ENCODE assay signal across 27 cellular contexts in genomic region chr13:110757296-110757695, GRCh38.
"Had no signal": no experiment of that assay in that cellular context is flagged by ENCODE, and none has a peak within 500 bp of the region (broad histone marks: within the 10 kb centered on the region; RNA-seq: fewer than 3 reads in every experiment).

No MANE protein-coding gene starts in this region.

- ATAC-seq: heart left ventricle; left lobe of liver; left ventricle myocardium superior; lower lobe of right lung; naive thymus-derived CD8-positive, alpha-beta T cell; right lobe of liver; stimulated activated memory B cell treated with anti-CD40 and anti-IgM and Interleukin-4, amounts not matched to agents 10 μg/mL and 1 μg/mL and 100 μg/mL, for 72 hours; stimulated activated naive CD8-positive, alpha-beta T cell treated with anti-CD3 and anti-CD28 coated beads, Interleukin-15, amount 100 ng/mL, for 72 hours had no signal

- H3K4me1 ChIP-seq: heart left ventricle, lower lobe of right lung, parathyroid adenoma, right atrium auricular region, right lobe of liver, transverse colon, upper lobe of left lung had no signal

- H3K4me3 ChIP-seq: heart left ventricle, lower lobe of right lung, right atrium auricular region, right lobe of liver, smooth muscle cell, thyroid gland, transverse colon, upper lobe of left lung had no signal

- H2AFZ ChIP-seq: parathyroid adenoma had no signal

- H3K27me3 ChIP-seq: heart left ventricle, right atrium auricular region, right lobe of liver, thyroid gland, transverse colon, upper lobe of left lung had no signal

- H3K4me1 Mint-ChIP-seq: naive thymus-derived CD8-positive, alpha-beta T cell; nephron; stimulated activated memory B cell treated with anti-CD40 and anti-IgM and Interleukin-4, amounts not matched to agents 10 μg/mL and 1 μg/mL and 100 μg/mL, for 72 hours; stimulated activated naive CD8-positive, alpha-beta T cell treated with anti-CD3 and anti-CD28 coated beads, Interleukin-15, amount 100 ng/mL, for 72 hours had no signal

- H3K36me3 Mint-ChIP-seq: stimulated activated memory B cell treated with anti-CD40 and anti-IgM and Interleukin-4, amounts not matched to agents 10 μg/mL and 1 μg/mL and 100 μg/mL, for 72 hours had no signal

- H3K4me3 Mint-ChIP-seq: naive thymus-derived CD8-positive, alpha-beta T cell; nephron; stimulated activated memory B cell treated with anti-CD40 and anti-IgM and Interleukin-4, amounts not matched to agents 10 μg/mL and 1 μg/mL and 100 μg/mL, for 72 hours; stimulated activated naive CD8-positive, alpha-beta T cell treated with anti-CD3 and anti-CD28 coated beads, Interleukin-15, amount 100 ng/mL, for 72 hours had no signal

- H3K27me3 Mint-ChIP-seq: progenitor cell of endocrine pancreas had no signal

- H3K27ac ChIP-seq: heart left ventricle, lower lobe of right lung, parathyroid adenoma, right atrium auricular region, right lobe of liver, thyroid gland, transverse colon, upper lobe of left lung had no signal

- DNase-seq: heart left ventricle; hypothalamus; islet precursor cell; left ventricle myocardium superior; lower lobe of right lung; mammary epithelial cell; mesenchymal stem cell; naive thymus-derived CD8-positive, alpha-beta T cell; nucleus accumbens; right lobe of liver; stimulated activated CD4-positive, alpha-beta T cell treated with anti-CD3 and anti-CD28 coated beads, Interleukin-1b, Interleukin-23, amount 100 ng/mL, for 48 hours; stimulated activated CD4-positive, alpha-beta T cell treated with anti-CD3 and anti-CD28 coated beads, Interleukin-2, amount 100 ng/mL, for 48 hours; stimulated activated CD4-positive, alpha-beta T cell treated with anti-CD3 and anti-CD28 coated beads, Interleukin-4, amount 100 ng/mL, for 4 hours; stimulated activated CD8-positive, alpha-beta memory T cell treated with anti-CD3 and anti-CD28 coated beads, Interleukin-4, amount 100 ng/mL, for 48 hours; stimulated activated naive CD4-positive, alpha-beta T cell treated with Interleukin-2 at 50 U/mL for 16 hours; stimulated activated naive CD8-positive, alpha-beta T cell treated with anti-CD3 and anti-CD28 coated beads, Interleukin-15, amount 100 ng/mL, for 72 hours; substantia nigra; thyroid gland; transverse colon had no signal

- H3K36me3 ChIP-seq: heart left ventricle, lower lobe of right lung, right atrium auricular region, right lobe of liver, thyroid gland, transverse colon, upper lobe of left lung had no signal

- H3K9me3 Mint-ChIP-seq: stimulated activated memory B cell treated with anti-CD40 and anti-IgM and Interleukin-4, amounts not matched to agents 10 μg/mL and 1 μg/mL and 100 μg/mL, for 72 hours; stimulated activated naive CD8-positive, alpha-beta T cell treated with anti-CD3 and anti-CD28 coated beads, Interleukin-15, amount 100 ng/mL, for 72 hours had no signal

- H3K9me3 ChIP-seq: heart left ventricle, lower lobe of right lung, right atrium auricular region, right lobe of liver, thyroid gland, transverse colon, upper lobe of left lung had no signal

- H3K9ac ChIP-seq: parathyroid adenoma had no signal

- H3K27ac Mint-ChIP-seq: naive thymus-derived CD8-positive, alpha-beta T cell; progenitor cell of endocrine pancreas; stimulated activated memory B cell treated with anti-CD40 and anti-IgM and Interleukin-4, amounts not matched to agents 10 μg/mL and 1 μg/mL and 100 μg/mL, for 72 hours; stimulated activated naive CD8-positive, alpha-beta T cell treated with anti-CD3 and anti-CD28 coated beads, Interleukin-15, amount 100 ng/mL, for 72 hours had no signal
